26 cellular contexts compared by ENCODE assay signal in genomic region chr2:10164611-10165010, GRCh38.
"Had no signal": no experiment of that assay in that cellular context is flagged by ENCODE, and none has a peak within 500 bp of the region (broad histone marks: within the 10 kb centered on the region; RNA-seq: fewer than 3 reads in every experiment).

No MANE protein-coding gene starts in this region.

- ATAC-seq: activated T-helper 17 cell treated with anti-CD3 and anti-CD28 coated beads, Interleukin-2, amount 50 U/mL, for 72 hours had no signal

- H3K27me3 ChIP-seq: brain microvascular endothelial cell, cardiac muscle cell, MG63, SJSA1 had no signal

- DNase-seq: activated B cell treated with CpG ODN at 0.5 μM for 24 hours; activated CD4-positive, alpha-beta memory T cell treated with anti-CD3 and anti-CD28 coated beads, Interleukin-2, amount 10 ng/mL, durations not matched to agents 7 days and 5 days; activated CD4-positive, alpha-beta T cell treated with anti-CD3 and anti-CD28 coated beads for 1 hour; activated CD4-positive, alpha-beta T cell treated with anti-CD3 and anti-CD28 coated beads, Interleukin-2, amount 50 U/mL, for 1 hour; activated gamma-delta T cell; activated naive CD4-positive, alpha-beta T cell treated with anti-CD3 and anti-CD28 coated beads for 36 hours; activated T-cell treated with anti-CD3 and anti-CD28 coated beads for 4 hours; activated T-cell treated with anti-CD3 and anti-CD28 coated beads, Interleukin-2, amount 50 U/mL, for 48 hours; amygdala; brain microvascular endothelial cell; MG63; NCI-H1092 treated with DMSO at 0.1 percent for 48 hours; NCI-H1417 treated with DMSO at 0.1 percent for 48 hours; NCI-H2029; NCI-H345; NCI-H510A; NCI-H69; NK-92 treated with Interleukin-12 subunit alpha and Interleukin-12 subunit beta, amount 100 ng/mL, for 24 hours; SHP77; T1000 had no signal

- H3K4me3 ChIP-seq: cardiac muscle cell, MG63, SJSA1 had no signal

- H3K27ac Mint-ChIP-seq: activated B cell treated with CpG ODN at 0.5 μM for 24 hours; activated naive CD4-positive, alpha-beta T cell treated with anti-CD3 and anti-CD28 coated beads for 36 hours; activated naive CD8-positive, alpha-beta T cell had no signal

- H3K9me3 Mint-ChIP-seq: activated B cell treated with CpG ODN at 0.5 μM for 24 hours; activated CD4-positive, alpha-beta memory T cell treated with anti-CD3 and anti-CD28 coated beads, Interleukin-2, amount 10 ng/mL, durations not matched to agents 7 days and 5 days; activated naive CD4-positive, alpha-beta T cell treated with anti-CD3 and anti-CD28 coated beads for 36 hours; activated T-helper 17 cell treated with anti-CD3 and anti-CD28 coated beads, Interleukin-2, amount 50 U/mL, for 72 hours had no signal

- H3K9me3 ChIP-seq: MG63, SJSA1 had no signal

- H3K27ac ChIP-seq: brain microvascular endothelial cell, cardiac muscle cell, SJSA1 had no signal

- H3K4me3 Mint-ChIP-seq: activated B cell treated with CpG ODN at 0.5 μM for 24 hours; activated CD4-positive, alpha-beta memory T cell treated with anti-CD3 and anti-CD28 coated beads, Interleukin-2, amount 10 ng/mL, durations not matched to agents 7 days and 5 days; activated naive CD4-positive, alpha-beta T cell treated with anti-CD3 and anti-CD28 coated beads for 36 hours; activated naive CD8-positive, alpha-beta T cell; activated T-helper 17 cell treated with anti-CD3 and anti-CD28 coated beads, Interleukin-2, amount 50 U/mL, for 72 hours had no signal

- H3K36me3 Mint-ChIP-seq: activated naive CD8-positive, alpha-beta T cell had no signal

- H3K27me3 Mint-ChIP-seq: activated B cell treated with CpG ODN at 0.5 μM for 24 hours; activated CD4-positive, alpha-beta memory T cell treated with anti-CD3 and anti-CD28 coated beads, Interleukin-2, amount 10 ng/mL, durations not matched to agents 7 days and 5 days; activated naive CD8-positive, alpha-beta T cell; activated T-helper 17 cell treated with anti-CD3 and anti-CD28 coated beads, Interleukin-2, amount 50 U/mL, for 72 hours had no signal

- FAIRE-seq: RCC 7860, TTC549 had no signal

- H3K36me3 ChIP-seq: brain microvascular endothelial cell, cardiac muscle cell, MG63 had no signal
